ENCODE assay signal across 20 cellular contexts in the genomic region with DNA sequence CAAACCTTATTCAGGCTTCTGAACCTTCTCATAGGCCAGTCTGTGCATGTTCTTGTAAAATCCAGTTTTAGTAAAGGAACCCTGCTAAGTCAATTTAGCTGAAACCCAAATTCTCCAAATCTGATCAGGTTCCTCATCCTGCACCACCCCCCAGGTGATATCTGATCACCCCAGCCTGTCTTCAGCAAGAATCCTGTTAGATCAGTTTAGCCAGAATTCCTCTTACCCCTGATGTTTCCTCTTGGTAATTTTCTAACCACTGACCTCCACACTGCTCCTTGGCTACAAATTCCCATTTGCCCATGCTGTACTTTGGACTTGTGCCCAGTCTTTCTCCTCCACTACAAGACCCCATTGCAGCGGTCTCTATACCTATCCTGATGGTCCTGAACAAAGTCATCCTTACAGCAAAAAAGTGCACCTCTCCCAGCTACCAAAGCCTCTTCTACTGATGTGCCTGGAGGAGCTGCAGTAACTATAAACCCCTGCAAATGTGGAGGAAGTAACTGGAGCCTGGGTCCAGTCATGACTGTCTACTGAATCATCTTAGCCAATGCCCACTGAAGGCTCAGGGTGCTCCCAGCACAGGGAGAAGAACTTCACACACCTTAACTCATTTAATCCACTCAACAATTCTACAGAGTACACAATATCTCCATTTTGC. TPM values are rescaled to one million over a fixed set of nuclear protein-coding genes. Genes with fewer than 3 reads are reported as not detected.
DNase-seq lines count a peak whose midpoint lies in the region; ATAC-seq, FAIRE-seq and TF ChIP-seq lines count a peak whose summit lies in the region.
"Had no signal": no experiment of that assay in that cellular context is flagged by ENCODE, and none has a peak within 500 bp of the region (broad histone marks: within the 10 kb centered on the region; RNA-seq: fewer than 3 reads in every experiment).

No MANE protein-coding gene starts in this region.

- in situ Hi-C loops in GM23248 (cut with MboI) = no loop called here

- H3K9me3 ChIP-seq in A549 (no peaks in the 10 kb centered on the region), GM23248 (ENCODE audit: low read depth) (no peaks in the 10 kb centered on the region)
- H3K9me3 ChIP-seq: uterus had no signal

- FAIRE-seq in A549 (lab: Jason Lieb, UNC) = no peak
- FAIRE-seq: G401.6, keratinocyte had no signal

- DNase-seq in A549 (ENCODE audit: low read depth in 1 of 2, low spot score in 1 of 2) (peak in 1 of 2 experiments; percentile 20), GM23248 (peak; percentile 29), RWPE1 (ENCODE audit: low spot score) (peak; percentile 19), glomerular visceral epithelial cell (ENCODE audit: extremely low spot score) (peak; percentile 16), putamen (ENCODE audit: low spot score) (no peak), OCI-M1 (lab: John Stamatoyannopoulos, UW) (no peak), NCI-H1105 treated with DMSO at 0.1 percent for 48 hours (lab: John Stamatoyannopoulos, UW) (no peak)
- DNase-seq in activated naive CD8-positive, alpha-beta T cell treated with anti-CD3 and anti-CD28 coated beads for 36 hours = no peak
- DNase-seq: activated CD8-positive, alpha-beta memory T cell treated with anti-CD3 and anti-CD28 coated beads for 24 hours; activated naive CD8-positive, alpha-beta T cell treated with anti-CD3 and anti-CD28 coated beads, Interleukin-2, amount 50 U/mL, for 24 hours; NCI-H1092; NCI-H69; retina; T-cell; uterus had no signal

- H3K36me3 ChIP-seq in GM23248 (ENCODE audit: low read depth) = no peaks in the 10 kb centered on the region
- H3K36me3 ChIP-seq: uterus had no signal

- POLR2A ChIA-PET in A549 (lab: Yijun Ruan, JAX) = interaction anchor here (5.9 kb wide), 1 partner anchor 37 kb away, joined by 65 read pairs; no protein-coding TSS in a partner anchor
- POLR2A ChIA-PET in RWPE1 (lab: Yijun Ruan, JAX; ENCODE audit: low non-redundant PET) = no interaction called here

- no peak overlapping the region for H3K4me2 ChIP-seq in A549
- no peak overlapping the region for H3K4me2 ChIP-seq in GM23248 (ENCODE audit: unreplicated experiment)

- peaks cover 10% of the 10 kb centered on the region; the same call in 1 of the 3 replicates for H3K4me1 ChIP-seq in A549
- H3K4me1 ChIP-seq in GM23248 (ENCODE audit: insufficient read depth) = no peaks in the 10 kb centered on the region
- H3K4me1 ChIP-seq: uterus had no signal

- no peak for TF ChIP-seq POLR2A in A549 (IDR thresholded peaks at IDR 0.05; ENCODE audit: low read length)

- no peak overlapping the region for H2AFZ ChIP-seq in GM23248

- peaks cover 7% of the 10 kb centered on the region for H3K4me1 Mint-ChIP-seq in activated naive CD8-positive, alpha-beta T cell treated with anti-CD3 and anti-CD28 coated beads for 36 hours

- TF ChIP-seq EP300 in A549 (IDR thresholded peaks at IDR 0.05) = no peak

- 84% methylated on average over 1 of the region's 1 CpG for WGBS in A549 (ENCODE audit: missing lambda C conversion rate)
- 68 to 73% methylated on average over 1 of the region's 1 CpG for WGBS in GM23248 (ENCODE audit: low coverage in 1 of 2, low lambda C conversion rate in 2 of 2, missing lambda C conversion rate in 2 of 2), 2 experiments

- CTCF ChIA-PET in A549 (lab: Yijun Ruan, JAX) = interaction anchor here (0.7 to 4.7 kb wide), 3 partner anchors 149 to 439 kb away, joined by 3 to 17 read pairs (median 5); no protein-coding TSS in a partner anchor
- CTCF ChIA-PET in RWPE1 (lab: Yijun Ruan, JAX) = interaction anchor here (0.7 to 1.0 kb wide), 2 partner anchors 149 to 413 kb away, joined by 3 read pairs; no protein-coding TSS in a partner anchor

- H3K9ac ChIP-seq in GM23248 = no peak overlapping the region

- no peak overlapping the region for H3K4me3 Mint-ChIP-seq in activated naive CD8-positive, alpha-beta T cell treated with anti-CD3 and anti-CD28 coated beads for 36 hours
- H3K4me3 Mint-ChIP-seq: activated naive CD8-positive, alpha-beta T cell treated with anti-CD3 and anti-CD28 coated beads, Interleukin-2, amount 50 U/mL, for 24 hours; stimulated activated naive CD8-positive, alpha-beta T cell treated with anti-CD3 and anti-CD28 coated beads, Interleukin-15, Interleukin-2, amounts not matched to agents 100 ng/mL and 50 ng/mL, for 24 hours; T-cell; WTC11 had no signal

- H3K27me3 ChIP-seq in GM23248 (replicated peaks; ENCODE audit: insufficient read depth) = no peaks in the 10 kb centered on the region
- H3K27me3 ChIP-seq: uterus had no signal

- no peak for TF ChIP-seq RAD21 in A549 (conservative IDR thresholded peaks at IDR 0.05 in 1 of 2, IDR thresholded peaks at IDR 0.05 in 1 of 2)

- ATAC-seq in A549 = peak in 1 of 2 experiments; percentile 41; a peak in 2 of 6 replicates
- ATAC-seq: activated naive CD8-positive, alpha-beta T cell treated with anti-CD3 and anti-CD28 coated beads, Interleukin-2, amount 50 U/mL, for 24 hours; T-cell; WTC11 had no signal

- H3K27ac ChIP-seq in A549 (no peak overlapping the region), GM23248 (no peak overlapping the region), RWPE1 (no peak overlapping the region)
- H3K27ac ChIP-seq: uterus had no signal

- H3K27ac Mint-ChIP-seq in activated naive CD8-positive, alpha-beta T cell treated with anti-CD3 and anti-CD28 coated beads for 36 hours = no peak overlapping the region
- H3K27ac Mint-ChIP-seq: activated naive CD8-positive, alpha-beta T cell treated with anti-CD3 and anti-CD28 coated beads, Interleukin-2, amount 50 U/mL, for 24 hours; stimulated activated naive CD8-positive, alpha-beta T cell treated with anti-CD3 and anti-CD28 coated beads, Interleukin-15, Interleukin-2, amounts not matched to agents 100 ng/mL and 50 ng/mL, for 24 hours; T-cell; WTC11 had no signal

- H3K9me3 Mint-ChIP-seq in activated naive CD8-positive, alpha-beta T cell treated with anti-CD3 and anti-CD28 coated beads for 36 hours = no peaks in the 10 kb centered on the region
- H3K9me3 Mint-ChIP-seq: activated naive CD8-positive, alpha-beta T cell treated with anti-CD3 and anti-CD28 coated beads, Interleukin-2, amount 50 U/mL, for 24 hours; stimulated activated naive CD8-positive, alpha-beta T cell treated with anti-CD3 and anti-CD28 coated beads, Interleukin-15, Interleukin-2, amounts not matched to agents 100 ng/mL and 50 ng/mL, for 24 hours; T-cell; WTC11 had no signal

- H3F3A ChIP-seq in GM23248 (ENCODE audit: insufficient read depth) = no peaks in the 10 kb centered on the region

- TF ChIP-seq CTCF in A549 (IDR thresholded peaks at IDR 0.05) (no peak), RWPE1 (conservative IDR thresholded peaks at IDR 0.05; ENCODE audit: low read depth) (no peak)

- H3K9me2 ChIP-seq in GM23248 (ENCODE audit: insufficient read depth) = no peaks in the 10 kb centered on the region

- peaks cover 8% of the 10 kb centered on the region for H3K27me3 Mint-ChIP-seq in activated naive CD8-positive, alpha-beta T cell treated with anti-CD3 and anti-CD28 coated beads for 36 hours

- H3K79me2 ChIP-seq in GM23248 (ENCODE audit: insufficient read depth) = no peaks in the 10 kb centered on the region

- no peak overlapping the region for H3K4me3 ChIP-seq in A549
- no peak overlapping the region for H3K4me3 ChIP-seq in GM23248
- H3K4me3 ChIP-seq: uterus had no signal

- H4K20me1 ChIP-seq in GM23248 (ENCODE audit: insufficient read depth) = no peaks in the 10 kb centered on the region

- no peaks in the 10 kb centered on the region for H3K36me3 Mint-ChIP-seq in activated naive CD8-positive, alpha-beta T cell treated with anti-CD3 and anti-CD28 coated beads for 36 hours
- H3K36me3 Mint-ChIP-seq: T-cell, WTC11 had no signal

TF ChIP-seq in A549, 52 proteins besides CTCF, POLR2A, EP300 and RAD21:
- TF ChIP-seq KDM1A (IDR thresholded peaks at IDR 0.05; ENCODE audit: low read depth) = peak; percentile 52; the same call in 1 of the 2 replicates
- TF ChIP-seq HDAC2 (IDR thresholded peaks at IDR 0.05) = no peak
TF ChIP-seq in A549: peak in this region for 1.

RNA-seq across cellular contexts. Expression of a gene that starts 23.8 kb away (rescaled TPM):
- 0.12 TPM in 2 replicates for polyA plus RNA-seq in A549 (2011; rRNA removed)
- 0.04 and 0.05 TPM in 2 replicates for polyA plus RNA-seq in A549 (2012; cell fraction: cytosol; rRNA removed)
- 0.04 and 0.07 TPM in 2 replicates for polyA plus RNA-seq in A549 (2012; cell fraction: nucleus; rRNA removed)
- 0.03 to 0.08 TPM (median 0.04 TPM) in 3 replicates for polyA plus RNA-seq in A549 (2017; fragmentation: RNase III; extraction: RNeasy Plus Mini Kit Qiagen cat#74134 plus additional on column Dnase treatment)
- 0.04 and 0.05 TPM in 2 replicates for polyA minus RNA-seq in A549 (2011; rRNA and poly(A)+ RNA removed)
- total RNA-seq in GM23248 (2014; rRNA removed; shearing (Covaris generic)) = not detected in 2 replicates
- 0.15 TPM in 1 of 2 replicates, not detected in the other for polyA plus RNA-seq in GM23248 (2016; fragmentation: Nextera tagmentation; extraction: Ambion mirVana)
- total RNA-seq in activated naive CD8-positive, alpha-beta T cell treated with anti-CD3 and anti-CD28 coated beads for 36 hours = under 1 TPM; 0.10 to 0.14 TPM
- total RNA-seq: RPMI7951 had no signal

RNA-seq across cellular contexts. Expression of a gene that starts 24.3 kb away (rescaled TPM):
- 96.7 and 121 TPM in 2 replicates for polyA plus RNA-seq in A549 (2011; rRNA removed)
- polyA plus RNA-seq in A549 (2012; cell fraction: cytosol; rRNA removed) = 46.0 and 55.9 TPM in 2 replicates
- 15.0 and 24.2 TPM in 2 replicates for polyA plus RNA-seq in A549 (2012; cell fraction: nucleus; rRNA removed)
- polyA plus RNA-seq in A549 (2017; fragmentation: RNase III; extraction: RNeasy Plus Mini Kit Qiagen cat#74134 plus additional on column Dnase treatment) = 83.4 to 96.0 TPM (median 91.3 TPM) in 3 replicates
- polyA minus RNA-seq in A549 (2011; rRNA and poly(A)+ RNA removed) = 21.7 and 26.4 TPM in 2 replicates
- 17.2 and 23.4 TPM in 2 replicates for total RNA-seq in GM23248 (2014; rRNA removed; shearing (Covaris generic))
- polyA plus RNA-seq in GM23248 (2016; fragmentation: Nextera tagmentation; extraction: Ambion mirVana) = 40.2 and 45.8 TPM in 2 replicates
- 10 to 100 TPM; 77.3 to 86.7 TPM for total RNA-seq in activated naive CD8-positive, alpha-beta T cell treated with anti-CD3 and anti-CD28 coated beads for 36 hours

Comparison
In these comparisons a context has a peak if more than half of its experiments do, and no peak if none do; other contexts are left out.
1. DNase-seq: peak in GM23248 (single experiment), RWPE1 (single experiment) and glomerular visceral epithelial cell (single experiment); none in putamen (single experiment), OCI-M1 (single experiment), NCI-H1105 treated with DMSO at 0.1 percent for 48 hours (single experiment) and activated naive CD8-positive, alpha-beta T cell treated with anti-CD3 and anti-CD28 coated beads for 36 hours (single experiment).